In the genomic region with DNA sequence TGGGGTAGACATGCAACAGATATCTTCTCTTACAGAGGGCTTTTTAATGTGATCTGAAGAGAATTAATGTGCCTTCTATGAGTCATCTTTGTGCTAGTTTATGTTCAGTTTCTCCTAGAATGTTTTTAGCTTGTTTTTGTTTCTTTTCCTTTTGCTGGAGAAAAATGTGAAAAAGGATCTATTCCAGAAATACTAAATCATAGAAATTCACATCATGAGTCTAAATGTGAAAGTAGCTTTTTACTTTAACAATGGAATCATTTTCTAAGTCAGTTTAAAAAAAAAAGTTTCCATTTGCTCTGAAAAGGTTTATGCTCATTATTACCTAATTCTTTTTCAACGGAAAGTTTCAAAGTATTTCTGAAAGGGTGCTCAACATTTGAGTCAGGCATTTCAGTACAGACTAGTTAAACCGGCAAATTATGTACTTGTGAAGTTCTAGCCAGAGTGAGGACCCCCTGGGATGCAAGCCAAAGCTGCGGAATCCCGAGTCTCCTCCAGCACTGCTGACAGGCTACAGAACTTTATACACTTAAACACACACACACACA, we compare ENCODE assay signal across 13 cellular contexts.
A peak's percentile ranks its signal among the peaks of the same experiment; 100 is the strongest.
DNase-seq lines count a peak whose midpoint lies in the region; ATAC-seq, FAIRE-seq and TF ChIP-seq lines count a peak whose summit lies in the region.
"Had no signal": no experiment of that assay in that cellular context is flagged by ENCODE, and none has a peak within 500 bp of the region (broad histone marks: within the 10 kb centered on the region; RNA-seq: fewer than 3 reads in every experiment).

No MANE protein-coding gene starts in this region.

- H3K4me3 ChIP-seq in ACC112 (ENCODE audit: low read depth, low read length) (peak overlapping the region; percentile 73), IMR-90 (ENCODE audit: insufficient read depth, low read depth, low read length) (peak overlapping the region; percentile 47), neural progenitor cell (no peak overlapping the region), left ventricle myocardium inferior (no peak overlapping the region)
- H3K4me3 ChIP-seq: stomach had no signal

- no peak for FAIRE-seq in urothelium cell line (lab: Jason Lieb, UNC)

- peak overlapping the region; percentile 16; the same call in 1 of the 2 replicates for H4K91ac ChIP-seq in IMR-90 (ENCODE audit: insufficient read depth, low read depth, low read length)

- H3K14ac ChIP-seq in IMR-90 (replicated peaks; ENCODE audit: low read depth, low read length): peak overlapping the region; percentile 24; the same call in 1 of the 2 replicates

- in situ Hi-C loops in IMR-90 (cut with MboI; ENCODE audit: low sequenced_read_pairs): loop anchor here (5.0 kb wide), 1 partner anchor 316 kb away; no protein-coding TSS in a partner anchor

- no peak overlapping the region for H3K4me3 Mint-ChIP-seq in central memory CD8-positive, alpha-beta T cell
- no peak overlapping the region for H3K4me3 Mint-ChIP-seq in neural progenitor cell
- H3K4me3 Mint-ChIP-seq: CD4-positive, alpha-beta T cell had no signal

- peaks cover 46% of the 10 kb centered on the region for H3K4me1 Mint-ChIP-seq in central memory CD8-positive, alpha-beta T cell
- H3K4me1 Mint-ChIP-seq in neural progenitor cell: peaks cover 23% of the 10 kb centered on the region

- H3K27me3 Mint-ChIP-seq in central memory CD8-positive, alpha-beta T cell: no peaks in the 10 kb centered on the region
- peaks cover 2% of the 10 kb centered on the region for H3K27me3 Mint-ChIP-seq in neural progenitor cell (ENCODE audit: insufficient read depth, low read depth)
- H3K27me3 Mint-ChIP-seq: CD4-positive, alpha-beta T cell had no signal

- H2BK20ac ChIP-seq in IMR-90 (ENCODE audit: low read depth, low read length): no peak overlapping the region; the same call in 1 of the 2 replicates

- no peaks in the 10 kb centered on the region for H3K9me3 ChIP-seq in IMR-90 (ENCODE audit: control insufficient read depth, insufficient read depth, low read length)
- no peaks in the 10 kb centered on the region for H3K9me3 ChIP-seq in neural progenitor cell (ENCODE audit: low read depth)
- no peaks in the 10 kb centered on the region for H3K9me3 ChIP-seq in left ventricle myocardium inferior (replicated peaks)
- H3K9me3 ChIP-seq: heart left ventricle, stomach had no signal

- H2AK5ac ChIP-seq in IMR-90 (ENCODE audit: low read depth, low read length): no peak overlapping the region

- TF ChIP-seq RAD21 in IMR-90 (IDR thresholded peaks at IDR 0.05; ENCODE audit: low read length): no peak

- H3K9me1 ChIP-seq in IMR-90 (ENCODE audit: insufficient read depth, low read length): peaks cover 17% of the 10 kb centered on the region

- H3K27me3 ChIP-seq in ACC112 (ENCODE audit: insufficient read depth, low read length) (no peaks in the 10 kb centered on the region), IMR-90 (ENCODE audit: control insufficient read depth, insufficient read depth, low read length) (no peaks in the 10 kb centered on the region), neural progenitor cell (no peaks in the 10 kb centered on the region), left ventricle myocardium inferior (ENCODE audit: low read depth) (no peaks in the 10 kb centered on the region)
- H3K27me3 ChIP-seq: heart left ventricle, stomach had no signal

- peak overlapping the region; percentile 9 for H3K4ac ChIP-seq in IMR-90 (ENCODE audit: low read depth, low read length)

- TF ChIP-seq POLR2A in IMR-90 (IDR thresholded peaks at IDR 0.05; ENCODE audit: low read depth, low read length): no peak

- CTCF ChIA-PET in IMR-90 (lab: Yijun Ruan, JAX): interaction anchor here (0.7 to 1.1 kb wide), 2 partner anchors 37 to 106 kb away, joined by 3 to 4 read pairs; no protein-coding TSS in a partner anchor

- no peak overlapping the region for H4K5ac ChIP-seq in IMR-90 (ENCODE audit: low read depth, low read length)

- no CpG with 5 or more reads among the region's 4 CpGs for WGBS in IMR-90 (ENCODE audit: extremely low coverage in 2 of 2, insufficient read length in 1 of 2), 2 experiments

- no peak overlapping the region for H4K8ac ChIP-seq in IMR-90 (ENCODE audit: low read depth in 2 of 2, low read length in 2 of 2)

- peak overlapping the region; percentile 38 for H2BK5ac ChIP-seq in IMR-90 (ENCODE audit: low read depth, low read length, poor library complexity, severe bottlenecking)

- H2AFZ ChIP-seq in ACC112 (ENCODE audit: low read length, unreplicated experiment) (peak overlapping the region; percentile 60), IMR-90 (replicated peaks; ENCODE audit: low read length, poor library complexity) (peak overlapping the region; percentile 55), neural progenitor cell (replicated peaks) (no peak overlapping the region)

- TF ChIP-seq CTCF in IMR-90 (conservative IDR thresholded peaks at IDR 0.05; ENCODE audit: low read depth, low read length) (no peak), neural progenitor cell (IDR thresholded peaks at IDR 0.05) (no peak), left ventricle myocardium inferior (IDR thresholded peaks at IDR 0.05; ENCODE audit: borderline replicate concordance) (no peak)

- H3F3A ChIP-seq in neural progenitor cell (ENCODE audit: low read depth): no peaks in the 10 kb centered on the region

- peak overlapping the region; percentile 36 for H3K9ac ChIP-seq in IMR-90 (ENCODE audit: low read depth, low read length)
- no peak overlapping the region for H3K9ac ChIP-seq in neural progenitor cell

- H3K4me2 ChIP-seq in IMR-90 (ENCODE audit: low read depth, low read length) (peak overlapping the region; percentile 90), neural progenitor cell (peak overlapping the region; percentile 6)

- H3K36me3 ChIP-seq in ACC112 (ENCODE audit: insufficient read depth, low read length) (no peaks in the 10 kb centered on the region), IMR-90 (ENCODE audit: control insufficient read depth, insufficient read depth, low read length) (no peaks in the 10 kb centered on the region), neural progenitor cell (no peaks in the 10 kb centered on the region), left ventricle myocardium inferior (no peaks in the 10 kb centered on the region)
- H3K36me3 ChIP-seq: heart left ventricle, stomach had no signal

- no peak overlapping the region for H2AK9ac ChIP-seq in IMR-90 (replicated peaks; ENCODE audit: low read depth, low read length, poor library complexity)

- no peak overlapping the region for H2BK15ac ChIP-seq in IMR-90 (ENCODE audit: low read depth, low read length)

- H3K4me1 ChIP-seq in ACC112 (ENCODE audit: control insufficient read depth, insufficient read depth, low read length, unreplicated experiment) (no peaks in the 10 kb centered on the region), IMR-90 (ENCODE audit: control insufficient read depth, insufficient read depth, low read length) (peaks cover 10% of the 10 kb centered on the region; the same call in 1 of the 2 replicates), neural progenitor cell (peaks cover 8% of the 10 kb centered on the region), left ventricle myocardium inferior (peaks cover 17% of the 10 kb centered on the region)

- no peaks in the 10 kb centered on the region for H3K9me3 Mint-ChIP-seq in central memory CD8-positive, alpha-beta T cell
- no peaks in the 10 kb centered on the region for H3K9me3 Mint-ChIP-seq in neural progenitor cell
- H3K9me3 Mint-ChIP-seq: CD4-positive, alpha-beta T cell had no signal

- ATAC-seq in IMR-90 (ENCODE audit: low read depth): peak; percentile 74
- no peak for ATAC-seq in central memory CD8-positive, alpha-beta T cell (replicated peaks; ENCODE audit: extremely low read depth, poor library complexity, severe bottlenecking)
- ATAC-seq: heart left ventricle had no signal

- H3K36me3 Mint-ChIP-seq in central memory CD8-positive, alpha-beta T cell (ENCODE audit: insufficient read depth): peaks cover 3% of the 10 kb centered on the region
- H3K36me3 Mint-ChIP-seq in neural progenitor cell: peaks cover 8% of the 10 kb centered on the region

- intact Hi-C loops in IMR-90 (cut with micrococcal nuclease) (no loop called here), left ventricle myocardium inferior (cut with micrococcal nuclease) (no loop called here)

- peak overlapping the region; percentile 32 for H3K27ac Mint-ChIP-seq in central memory CD8-positive, alpha-beta T cell (ENCODE audit: low read depth)
- no peak overlapping the region for H3K27ac Mint-ChIP-seq in neural progenitor cell
- H3K27ac Mint-ChIP-seq: CD4-positive, alpha-beta T cell had no signal

- peak overlapping the region; percentile 33; the same call in 1 of the 2 replicates for H3K56ac ChIP-seq in IMR-90 (ENCODE audit: extremely low read depth, insufficient read depth, low read length)

- H3K79me2 ChIP-seq in ACC112 (ENCODE audit: control insufficient read depth, insufficient read depth, low read length, unreplicated experiment) (no peaks in the 10 kb centered on the region), neural progenitor cell (ENCODE audit: low read depth) (no peaks in the 10 kb centered on the region)

- no TSS peak for BruUV-seq in IMR-90 (replicated peaks; lab: Mats Ljungman, UMichigan)

- peaks cover 36 to 64% of the 10 kb centered on the region in 2 experiments for H3K79me1 ChIP-seq in IMR-90 (ENCODE audit: low read depth in 1 of 2, low read length in 2 of 2)

- POLR2A ChIA-PET in IMR-90 (lab: Charles Lee; ENCODE audit: unreplicated experiment): no interaction called here

- peak overlapping the region; percentile 48; the same call in 1 of the 2 replicates for H2BK120ac ChIP-seq in IMR-90 (ENCODE audit: low read depth, low read length)

- peak overlapping the region; percentile 82; the same call in 1 of the 2 replicates for H3K23ac ChIP-seq in IMR-90 (ENCODE audit: low read depth, low read length)

- DNase-seq in IMR-90 (peak; percentile 64), neural progenitor cell (ENCODE audit: low spot score) (peak; percentile 68), hypothalamus (lab: John Stamatoyannopoulos, UW) (no peak), urothelium cell line (ENCODE audit: low spot score) (no peak), T-helper 2 cell (no peak), left ventricle myocardium inferior (no peak)
- no peak for DNase-seq in central memory CD8-positive, alpha-beta T cell (ENCODE audit: low spot score in 2 of 2)
- DNase-seq: activated CD4-positive, alpha-beta T cell treated with anti-CD3 and anti-CD28 coated beads for 4 hours; CD4-positive, alpha-beta T cell; heart left ventricle; SHP77; stomach had no signal

- dilution Hi-C loops in IMR-90 (cut with HindIII; ENCODE audit: low sequenced_read_pairs, unreplicated experiment): no loop called here

- H3K27ac ChIP-seq in ACC112 (ENCODE audit: low read depth, low read length) (peak overlapping the region; percentile 25), IMR-90 (ENCODE audit: insufficient read depth, low read length) (peak overlapping the region; percentile 64), neural progenitor cell (no peak overlapping the region), left ventricle myocardium inferior (replicated peaks) (no peak overlapping the region)
- H3K27ac ChIP-seq: heart left ventricle had no signal

- peak overlapping the region; percentile 48; the same call in 1 of the 2 replicates for H3K18ac ChIP-seq in IMR-90 (ENCODE audit: low read depth, low read length)

- peaks cover 7% of the 10 kb centered on the region; the same call in 1 of the 2 replicates for H4K20me1 ChIP-seq in IMR-90 (ENCODE audit: insufficient read depth, low read length)
- H4K20me1 ChIP-seq in neural progenitor cell (ENCODE audit: low read depth): no peaks in the 10 kb centered on the region

TF ChIP-seq in IMR-90, 13 proteins besides CTCF, POLR2A, EP300 and RAD21 (continues in another document):
- TF ChIP-seq BHLHE40 (IDR thresholded peaks at IDR 0.05; ENCODE audit: low read depth, low read length): no peak

Comparison
In these comparisons a context has a peak if more than half of its experiments do, and no peak if none do; other contexts are left out.
1. H3K27ac ChIP-seq: peak in ACC112 (single experiment) and IMR-90 (single experiment); none in neural progenitor cell (single experiment) and left ventricle myocardium inferior (single experiment).
2. H3K4me3 ChIP-seq: peak in ACC112 (single experiment) and IMR-90 (single experiment); none in neural progenitor cell (single experiment) and left ventricle myocardium inferior (single experiment).
3. DNase-seq: peak in IMR-90 (single experiment) and neural progenitor cell (single experiment); none in central memory CD8-positive, alpha-beta T cell (0 of 2), hypothalamus (0 of 51), urothelium cell line (single experiment), T-helper 2 cell (0 of 5) and left ventricle myocardium inferior (single experiment).